ENCODE assay signal across 9 cellular contexts in the genomic region with DNA sequence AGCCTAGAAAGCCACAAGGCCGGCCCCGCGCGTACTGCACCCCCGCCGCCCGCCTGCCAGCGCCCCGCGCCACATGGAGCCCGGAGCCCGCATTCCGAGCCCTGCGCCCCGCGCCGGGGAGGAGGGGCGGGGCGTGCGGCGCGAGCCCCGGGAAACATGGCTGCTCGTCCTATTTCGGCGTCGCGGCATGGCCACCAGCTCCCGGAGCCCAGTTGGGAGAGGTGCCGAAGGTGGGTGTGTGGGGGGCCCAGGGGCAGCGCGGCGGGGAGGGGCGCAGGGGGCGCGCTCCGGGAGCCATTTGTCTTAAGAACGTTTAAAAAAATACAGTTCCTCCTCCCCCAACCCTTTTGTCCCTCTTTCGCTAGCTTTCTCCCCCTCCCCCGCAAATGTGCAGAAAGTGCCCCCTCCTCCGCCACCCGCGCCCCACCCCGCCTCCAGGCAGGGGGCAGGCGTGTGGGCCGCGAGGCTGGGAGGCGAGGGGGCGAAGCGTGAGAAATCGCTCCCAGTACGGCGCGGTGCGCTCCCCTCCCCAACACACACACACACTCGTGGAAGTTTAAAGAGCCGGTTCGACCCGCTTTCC. TPM values are rescaled to one million over a fixed set of nuclear protein-coding genes. Genes with fewer than 3 reads are reported as not detected.
A peak's percentile ranks its signal among the peaks of the same experiment; 100 is the strongest.
DNase-seq lines count a peak whose midpoint lies in the region; ATAC-seq, FAIRE-seq and TF ChIP-seq lines count a peak whose summit lies in the region.
"Had no signal": no experiment of that assay in that cellular context is flagged by ENCODE, and none has a peak within 500 bp of the region (broad histone marks: within the 10 kb centered on the region; RNA-seq: fewer than 3 reads in every experiment).

No MANE protein-coding gene starts in this region.

- H3K9me3 ChIP-seq in WERI-Rb-1 (ENCODE audit: severe bottlenecking): no peaks in the 10 kb centered on the region

- no peak for ATAC-seq in GM19455 (IDR thresholded peaks at IDR 0.05; ENCODE audit: unreplicated experiment)

- DNase-seq in NCI-H345 (lab: John Stamatoyannopoulos, UW): peak; percentile 73
- no peak for DNase-seq in NCI-H345 treated with DMSO at 0.1 percent for 48 hours (lab: John Stamatoyannopoulos, UW; ENCODE audit: unreplicated experiment)
- DNase-seq in NCI-H146 treated with DMSO at 0.1 percent for 48 hours (lab: John Stamatoyannopoulos, UW; ENCODE audit: unreplicated experiment): peak; percentile 32
- peak; percentile 82 for DNase-seq in WERI-Rb-1
- DNase-seq in bronchial epithelial cell (ENCODE audit: low read depth): no peak
- DNase-seq in iris pigment epithelial cell (ENCODE audit: low read depth): peak; percentile 64
- peak; percentile 61 for DNase-seq in stimulated activated CD4-positive, alpha-beta T cell treated with anti-CD3 and anti-CD28 coated beads, Interleukin-12 subunit alpha, Interleukin-12 subunit beta, amount 100 ng/mL, for 4 hours

- peak overlapping the region; percentile 100 for H3K27ac ChIP-seq in WERI-Rb-1

- H3K36me3 ChIP-seq in WERI-Rb-1: peaks cover 33% of the 10 kb centered on the region
- no peaks in the 10 kb centered on the region for H3K36me3 ChIP-seq in bronchial epithelial cell (ENCODE audit: control insufficient read depth, insufficient read depth, low read length)

- no peak for FAIRE-seq in bronchial epithelial cell (lab: Jason Lieb, UNC)
- FAIRE-seq: G401.6 had no signal

- peak overlapping the region; percentile 98 for H3K4me3 ChIP-seq in WERI-Rb-1 (ENCODE audit: low read depth, low read length)
- peak overlapping the region; percentile 94 for H3K4me3 ChIP-seq in bronchial epithelial cell (ENCODE audit: low read depth, low read length)

- TF ChIP-seq CTCF in WERI-Rb-1 (IDR thresholded peaks at IDR 0.05; ENCODE audit: low read depth, low read length): no peak
- no peak for TF ChIP-seq CTCF in bronchial epithelial cell (IDR thresholded peaks at IDR 0.05; ENCODE audit: insufficient read depth, low read length, severe bottlenecking)

- no peaks in the 10 kb centered on the region for H3K27me3 ChIP-seq in WERI-Rb-1 (ENCODE audit: insufficient read depth, low read depth, severe bottlenecking)
- no peaks in the 10 kb centered on the region for H3K27me3 ChIP-seq in bronchial epithelial cell (ENCODE audit: control insufficient read depth, insufficient read depth, low read length)

RNA-seq across cellular contexts. Expression of a gene that starts 2.5 kb away (rescaled TPM):
- total RNA-seq in bronchial epithelial cell: 42.6 and 44.2 TPM in 2 replicates

Comparison
In these comparisons a context has a peak if more than half of its experiments do, and no peak if none do; other contexts are left out.
1. DNase-seq: peak in NCI-H345 (single experiment), NCI-H146 treated with DMSO at 0.1 percent for 48 hours (single experiment), WERI-Rb-1 (single experiment), iris pigment epithelial cell (single experiment) and stimulated activated CD4-positive, alpha-beta T cell treated with anti-CD3 and anti-CD28 coated beads, Interleukin-12 subunit alpha, Interleukin-12 subunit beta, amount 100 ng/mL, for 4 hours (single experiment); none in NCI-H345 treated with DMSO at 0.1 percent for 48 hours (single experiment) and bronchial epithelial cell (single experiment).